30 cellular contexts compared by ENCODE assay signal in genomic region chr10:73609116-73609515, GRCh38. TPM values are rescaled to one million over a fixed set of nuclear protein-coding genes. Genes with fewer than 3 reads are reported as not detected.
"Had no signal": no experiment of that assay in that cellular context is flagged by ENCODE, and none has a peak within 500 bp of the region (broad histone marks: within the 10 kb centered on the region; RNA-seq: fewer than 3 reads in every experiment).

No MANE protein-coding gene starts in this region.

- H3K36me3 Mint-ChIP-seq: natural killer cell; stimulated activated effector memory CD8-positive, alpha-beta T cell treated with anti-CD3 and anti-CD28 coated beads, Interleukin-12 subunit alpha, Interleukin-12 subunit beta, amount 100 ng/mL, for 72 hours had no signal

- H3K4me3 Mint-ChIP-seq: natural killer cell; nephron; neural progenitor cell; stimulated activated effector memory CD8-positive, alpha-beta T cell treated with anti-CD3 and anti-CD28 coated beads, Interleukin-12 subunit alpha, Interleukin-12 subunit beta, amount 100 ng/mL, for 72 hours; stimulated activated naive B cell treated with anti-CD40 and anti-IgM and Interleukin-4, amounts not matched to agents 10 μg/mL and 1 μg/mL and 100 μg/mL, for 72 hours; stimulated activated naive CD8-positive, alpha-beta T cell treated with anti-CD3 and anti-CD28 coated beads, Interleukin-15, Interleukin-2, amounts not matched to agents 100 ng/mL and 50 ng/mL, for 24 hours had no signal

- H3K4me2 ChIP-seq: neural progenitor cell had no signal

- H3K4me3 ChIP-seq: neural progenitor cell, pancreas, psoas muscle, right lobe of liver, sigmoid colon, stomach, thoracic aorta, thyroid gland, tibial nerve, upper lobe of left lung, vagina had no signal

- H3K27me3 Mint-ChIP-seq: stimulated activated naive B cell treated with anti-CD40 and anti-IgM and Interleukin-4, amounts not matched to agents 10 μg/mL and 1 μg/mL and 100 μg/mL, for 72 hours; stimulated activated naive CD8-positive, alpha-beta T cell treated with anti-CD3 and anti-CD28 coated beads, Interleukin-15, Interleukin-2, amounts not matched to agents 100 ng/mL and 50 ng/mL, for 24 hours had no signal

- H3K27ac Mint-ChIP-seq: natural killer cell; nephron; neural progenitor cell; stimulated activated effector memory CD8-positive, alpha-beta T cell treated with anti-CD3 and anti-CD28 coated beads, Interleukin-12 subunit alpha, Interleukin-12 subunit beta, amount 100 ng/mL, for 72 hours; stimulated activated naive B cell treated with anti-CD40 and anti-IgM and Interleukin-4, amounts not matched to agents 10 μg/mL and 1 μg/mL and 100 μg/mL, for 72 hours; stimulated activated naive CD8-positive, alpha-beta T cell treated with anti-CD3 and anti-CD28 coated beads, Interleukin-15, Interleukin-2, amounts not matched to agents 100 ng/mL and 50 ng/mL, for 24 hours had no signal

- H3K27ac ChIP-seq: neural progenitor cell, pancreas, psoas muscle, right lobe of liver, sigmoid colon, stomach, thoracic aorta, thyroid gland, tibial nerve, upper lobe of left lung, vagina had no signal

- H3K36me3 ChIP-seq: neural progenitor cell, pancreas, right lobe of liver, sigmoid colon, thoracic aorta, thyroid gland, vagina had no signal

- H3K9ac ChIP-seq: neural progenitor cell had no signal

- H2AFZ ChIP-seq: neural progenitor cell had no signal

- H3K9me3 Mint-ChIP-seq: natural killer cell; nephron; neural progenitor cell; stimulated activated effector memory CD8-positive, alpha-beta T cell treated with anti-CD3 and anti-CD28 coated beads, Interleukin-12 subunit alpha, Interleukin-12 subunit beta, amount 100 ng/mL, for 72 hours; stimulated activated naive B cell treated with anti-CD40 and anti-IgM and Interleukin-4, amounts not matched to agents 10 μg/mL and 1 μg/mL and 100 μg/mL, for 72 hours; stimulated activated naive CD8-positive, alpha-beta T cell treated with anti-CD3 and anti-CD28 coated beads, Interleukin-15, Interleukin-2, amounts not matched to agents 100 ng/mL and 50 ng/mL, for 24 hours had no signal

- H3K4me1 ChIP-seq: neural progenitor cell, pancreas, right lobe of liver, sigmoid colon, stomach, thyroid gland, tibial nerve, upper lobe of left lung, vagina had no signal

- DNase-seq: natural killer cell; occipital lobe; pancreas; psoas muscle; right cardiac atrium; right lobe of liver; sigmoid colon; small intestine; stimulated activated CD4-positive, alpha-beta T cell treated with anti-CD3 and anti-CD28 coated beads, Interleukin-15, amount 100 ng/mL, for 24 hours; stimulated activated CD4-positive, alpha-beta T cell treated with anti-CD3 and anti-CD28 coated beads, Interleukin-2, amount 100 ng/mL, for 24 hours; stimulated activated CD4-positive, alpha-beta T cell treated with anti-CD3 and anti-CD28 coated beads, Interleukin-2, amount 100 ng/mL, for 48 hours; stimulated activated CD4-positive, alpha-beta T cell treated with anti-CD3 and anti-CD28 coated beads, Interleukin-4, amount 100 ng/mL, for 24 hours; stimulated activated naive B cell treated with anti-CD40 and anti-IgM and Interleukin-4, amounts not matched to agents 10 μg/mL and 1 μg/mL and 100 μg/mL, for 72 hours; stimulated activated naive CD4-positive, alpha-beta T cell treated with Interleukin-2 at 50 U/mL for 16 hours; stomach; thyroid gland; trophoblast cell; upper lobe of left lung had no signal

- H3K27me3 ChIP-seq: neural progenitor cell, pancreas, right lobe of liver, sigmoid colon, stomach, thyroid gland, tibial nerve, upper lobe of left lung, vagina had no signal

- H3K9me3 ChIP-seq: pancreas, psoas muscle, right lobe of liver, sigmoid colon, stomach, thoracic aorta, thyroid gland, tibial nerve, upper lobe of left lung, vagina had no signal

- H3K4me1 Mint-ChIP-seq: natural killer cell; nephron; neural progenitor cell; stimulated activated effector memory CD8-positive, alpha-beta T cell treated with anti-CD3 and anti-CD28 coated beads, Interleukin-12 subunit alpha, Interleukin-12 subunit beta, amount 100 ng/mL, for 72 hours; stimulated activated naive B cell treated with anti-CD40 and anti-IgM and Interleukin-4, amounts not matched to agents 10 μg/mL and 1 μg/mL and 100 μg/mL, for 72 hours had no signal

RNA-seq across cellular contexts. Expression of gene MYOZ1, which starts 32.2 kb away (rescaled TPM):
- total RNA-seq: natural killer cell, sigmoid colon, temporal lobe, vagina had no signal

RNA-seq across cellular contexts. Expression of gene SYNPO2L, which starts 46.7 kb away (rescaled TPM):
- total RNA-seq: natural killer cell, occipital lobe, osteocyte, renal cortical epithelial cell, sigmoid colon, stomach, subcutaneous adipose tissue, temporal lobe, thoracic aorta, thyroid gland, tibial nerve had no signal
- polyA plus RNA-seq: neural cell had no signal
